ENCODE assay signal across 1 cellular context in the genomic region with DNA sequence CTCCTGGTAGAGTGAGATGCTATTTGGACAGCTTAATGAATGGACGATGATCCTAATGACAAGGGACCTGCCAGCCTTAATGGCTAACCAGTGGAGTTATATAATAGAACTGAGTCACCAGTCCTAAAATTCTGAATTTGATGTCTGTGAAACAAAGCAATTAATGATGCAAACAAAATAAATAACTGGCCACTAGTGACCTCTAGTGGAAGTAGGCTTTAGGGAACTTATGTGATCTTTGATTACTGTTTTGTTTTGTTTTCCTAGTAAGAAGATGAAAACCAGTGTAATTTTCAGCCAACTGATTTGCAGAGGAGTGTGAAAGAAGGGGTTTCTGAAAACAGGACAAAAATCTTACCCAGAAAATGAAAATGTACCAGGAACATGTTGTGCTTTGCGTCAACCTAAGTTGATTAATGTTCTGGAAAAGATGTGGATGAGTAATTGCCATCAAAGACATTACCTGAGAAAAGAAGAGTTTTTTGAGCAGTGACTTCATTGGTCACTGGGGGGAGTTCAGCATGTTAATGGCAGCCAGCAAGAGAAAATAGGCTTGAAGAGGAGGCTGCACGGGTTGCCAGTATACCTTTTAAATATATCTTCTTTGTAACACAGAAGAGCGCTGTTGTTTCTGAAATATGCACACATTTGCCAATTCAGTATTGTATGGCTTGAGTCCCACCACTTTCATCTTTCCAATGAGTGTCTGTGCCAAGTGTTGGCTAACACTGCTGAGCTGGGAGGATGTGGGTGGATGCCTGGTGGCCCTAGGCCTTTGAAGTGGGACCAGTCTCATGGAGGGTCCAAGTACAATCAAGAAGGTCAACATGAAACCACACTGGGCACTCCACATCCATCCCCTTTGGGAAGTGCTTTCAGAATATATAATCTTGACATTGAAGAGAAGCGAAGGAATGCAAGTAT.
TF ChIP-seq lines count a peak whose summit lies in the region.

No MANE protein-coding gene starts in this region.

TF ChIP-seq in IMR-90, 13 proteins besides CTCF, POLR2A, EP300 and RAD21:
- TF ChIP-seq SMC3 (IDR thresholded peaks at IDR 0.05; ENCODE audit: low read depth, low read length) (peak; percentile 67), CEBPB (IDR thresholded peaks at IDR 0.05; ENCODE audit: low read depth, low read length) (peak; percentile 38; the same call in 1 of the 2 replicates), CHD1 (IDR thresholded peaks at IDR 0.05; ENCODE audit: low read depth, low read length) (no peak), FOS (IDR thresholded peaks at IDR 0.05; ENCODE audit: low read depth, low read length) (0 out of 2 replicates have a peak, but pooled peaks have one; percentile 4)
